ENCODE assay signal across 8 cellular contexts in genomic region chr12:87995581-87996178, GRCh38. TPM values are rescaled to one million over a fixed set of nuclear protein-coding genes. Genes with fewer than 3 reads are reported as not detected.
DNase-seq lines count a peak whose midpoint lies in the region; ATAC-seq, FAIRE-seq and TF ChIP-seq lines count a peak whose summit lies in the region.

No MANE protein-coding gene starts in this region.

- peak; percentile 75 for FAIRE-seq in bronchial epithelial cell (lab: Jason Lieb, UNC)
- FAIRE-seq in kidney (lab: Jason Lieb, UNC), result peak; percentile 41

- no peaks in the 10 kb centered on the region for H3K27me3 ChIP-seq in bronchial epithelial cell (ENCODE audit: control insufficient read depth, insufficient read depth, low read length)

- H3K27ac ChIP-seq in kidney (ENCODE audit: low read depth in 2 of 2, low read length in 2 of 2), result no peak overlapping the region

- ATAC-seq in GM18520 (IDR thresholded peaks at IDR 0.05; ENCODE audit: unreplicated experiment) (peak; percentile 73), HG03039 (IDR thresholded peaks at IDR 0.05; ENCODE audit: unreplicated experiment) (peak; percentile 93)

- no peaks in the 10 kb centered on the region for H3K4me1 ChIP-seq in kidney (ENCODE audit: control insufficient read depth in 1 of 2, insufficient read depth in 1 of 2, low read depth in 1 of 2, low read length in 2 of 2)

- TF ChIP-seq CTCF in AG10803 (conservative IDR thresholded peaks at IDR 0.05; ENCODE audit: low read length) (peak; percentile 81), bronchial epithelial cell (IDR thresholded peaks at IDR 0.05; ENCODE audit: insufficient read depth, low read length, severe bottlenecking) (peak; percentile 75), kidney (IDR thresholded peaks at IDR 0.05; ENCODE audit: borderline replicate concordance, extremely low read depth, insufficient read depth) (peak; percentile 70)

- DNase-seq in AG10803 (ENCODE audit: low read depth), result peak; percentile 68
- DNase-seq in NCI-H187 treated with DMSO at 0.1 percent for 48 hours (lab: John Stamatoyannopoulos, UW), result peak; percentile 34
- peak in 4 of 5 experiments; percentile 1 to 50 (median 4) for DNase-seq in T-helper 2 cell
- DNase-seq in bronchial epithelial cell (ENCODE audit: low read depth), result peak; percentile 69
- no peak for DNase-seq in kidney
- DNase-seq in stimulated activated CD4-positive, alpha-beta T cell treated with anti-CD3 and anti-CD28 coated beads, Interleukin-4, amount 100 ng/mL, for 1 hour, result peak; percentile 24

- H3K36me3 ChIP-seq in bronchial epithelial cell (ENCODE audit: control insufficient read depth, insufficient read depth, low read length) (no peaks in the 10 kb centered on the region), kidney (ENCODE audit: control insufficient read depth in 1 of 2, insufficient read depth in 2 of 2, low read length in 2 of 2) (no peaks in the 10 kb centered on the region)

- no peaks in the 10 kb centered on the region for H3K9me3 ChIP-seq in kidney (ENCODE audit: control insufficient read depth in 1 of 2, low read length in 2 of 2)

- H3K4me3 ChIP-seq in AG10803 (ENCODE audit: low read length), result no peak overlapping the region
- no peak overlapping the region for H3K4me3 ChIP-seq in bronchial epithelial cell (ENCODE audit: low read depth, low read length)
- H3K4me3 ChIP-seq in kidney (ENCODE audit: low read length in 2 of 2), result no peak overlapping the region

- intact Hi-C loops in kidney (cut with DNase I), result no loop called here

- no peak overlapping the region for H3K9ac ChIP-seq in kidney (ENCODE audit: low read length in 2 of 2)

RNA-seq across cellular contexts. Expression of gene C12orf50, which starts 33.5 kb away (rescaled TPM):
- not detected in 2 replicates for total RNA-seq in bronchial epithelial cell
- total RNA-seq in kidney, result 0.13 TPM
- not detected for polyA plus RNA-seq in kidney (ENCODE audit: insufficient read depth, low read depth, low replicate concordance)
